9 cellular contexts compared by ENCODE assay signal in the genomic region with DNA sequence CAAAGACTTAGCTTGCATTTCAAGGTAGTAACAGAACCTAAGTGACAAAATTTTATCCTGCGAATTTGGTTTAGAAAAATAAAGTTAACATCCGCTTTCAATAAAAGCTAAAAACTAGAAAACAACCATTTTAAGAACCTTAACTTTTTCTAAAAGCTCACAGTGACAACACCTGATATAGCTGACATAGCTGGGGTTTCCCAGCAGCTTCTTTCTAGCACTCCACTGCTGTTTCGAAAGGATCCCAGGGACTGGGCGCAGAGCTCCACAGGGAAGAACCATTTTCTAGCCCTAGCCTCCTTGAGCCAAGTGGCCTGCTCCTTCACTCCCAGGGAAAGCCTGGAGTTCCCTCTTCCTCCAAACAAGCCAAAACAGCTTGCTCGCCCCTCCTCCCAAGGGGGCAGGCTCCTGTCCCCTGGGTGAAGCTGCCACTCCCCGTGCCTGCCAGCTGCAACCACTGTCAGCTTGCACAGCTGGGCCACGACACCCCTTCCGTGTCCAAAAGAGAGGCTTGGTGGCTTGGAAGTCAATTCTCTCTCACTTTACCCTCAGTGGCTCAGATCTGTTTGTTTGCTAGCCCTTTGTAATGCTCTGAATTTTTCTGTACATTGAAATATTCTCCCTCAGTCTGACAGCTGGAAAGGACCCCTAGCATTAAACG. TPM values are rescaled to one million over a fixed set of nuclear protein-coding genes. Genes with fewer than 3 reads are reported as not detected.
A peak's percentile ranks its signal among the peaks of the same experiment; 100 is the strongest.
DNase-seq lines count a peak whose midpoint lies in the region; ATAC-seq, FAIRE-seq and TF ChIP-seq lines count a peak whose summit lies in the region.
"Had no signal": no experiment of that assay in that cellular context is flagged by ENCODE, and none has a peak within 500 bp of the region (broad histone marks: within the 10 kb centered on the region; RNA-seq: fewer than 3 reads in every experiment).

No MANE protein-coding gene starts in this region.

- no peak overlapping the region for H3K56ac ChIP-seq in H1 (replicated peaks; ENCODE audit: insufficient read length, low read depth, low read length)

- no peaks in the 10 kb centered on the region for H3K9me3 ChIP-seq in DOHH2 (ENCODE audit: control insufficient read depth, insufficient read depth, low read length)
- H3K9me3 ChIP-seq in H1 (ENCODE audit: insufficient read depth in 2 of 2, low read depth in 1 of 2, low read length in 1 of 2): no peaks in the 10 kb centered on the region
- no peaks in the 10 kb centered on the region for H3K9me3 ChIP-seq in neutrophil

- H3K9ac ChIP-seq in H1 (replicated peaks in 1 of 4; ENCODE audit: extremely low read depth in 1 of 4, low read depth in 3 of 4, low read length in 3 of 4): no peak overlapping the region

- no peak overlapping the region for H3K4ac ChIP-seq in H1 (replicated peaks; ENCODE audit: insufficient read length, low read depth, low read length)

- H3F3A ChIP-seq in DOHH2 (ENCODE audit: control insufficient read depth, insufficient read depth): peaks cover 16% of the 10 kb centered on the region

- H3K36me3 ChIP-seq in DOHH2 (ENCODE audit: control insufficient read depth, low read length): peaks cover 27% of the 10 kb centered on the region
- no peaks in the 10 kb centered on the region for H3K36me3 ChIP-seq in H1 (ENCODE audit: control insufficient read depth in 2 of 4, insufficient read depth in 4 of 4, low read length in 3 of 4)
- H3K36me3 ChIP-seq in neutrophil: peaks cover 6% of the 10 kb centered on the region

- no peak overlapping the region for H2BK20ac ChIP-seq in H1 (ENCODE audit: low read length)

- no peak overlapping the region for H3K18ac ChIP-seq in H1 (ENCODE audit: extremely low read depth, low read length)

- no peak for ATAC-seq in GM21737 (IDR thresholded peaks at IDR 0.05; ENCODE audit: unreplicated experiment)

- peaks cover 52% of the 10 kb centered on the region for H4K20me1 ChIP-seq in DOHH2 (ENCODE audit: control insufficient read depth, insufficient read depth, low read depth, low read length)
- peaks cover 0 to 17% of the 10 kb centered on the region in 2 experiments for H4K20me1 ChIP-seq in H1 (replicated peaks in 1 of 2; ENCODE audit: control insufficient read depth in 1 of 2, insufficient read depth in 2 of 2, low read length in 2 of 2)

- FAIRE-seq in H1 (lab: Jason Lieb, UNC): no peak

- H3K4me1 ChIP-seq in DOHH2 (ENCODE audit: control insufficient read depth, low read length) (peaks cover 100% of the 10 kb centered on the region), H1 (replicated peaks in 1 of 4; ENCODE audit: control insufficient read depth in 3 of 4, insufficient read depth in 4 of 4, low read length in 3 of 4) (peaks cover 17 to 43% (median 29%) of the 10 kb centered on the region in 4 experiments), neutrophil (ENCODE audit: control insufficient read depth in 1 of 2, insufficient read depth in 1 of 2, low read depth in 1 of 2, low read length in 1 of 2) (peaks cover 31 to 43% of the 10 kb centered on the region in 2 experiments)

- no peak overlapping the region for H4K8ac ChIP-seq in H1 (ENCODE audit: extremely low read depth, insufficient read depth, low read length)

- no peak for TF ChIP-seq POLR2A in H1 (IDR thresholded peaks at IDR 0.05; ENCODE audit: control extremely low read depth in 1 of 2, low read depth in 2 of 2, low read length in 2 of 2)

- no peak overlapping the region for H3K14ac ChIP-seq in H1 (ENCODE audit: insufficient read length)

- H2BK15ac ChIP-seq in H1 (ENCODE audit: low read length): no peak overlapping the region

- no peak overlapping the region for H2AK5ac ChIP-seq in H1 (ENCODE audit: low read depth, low read length)

- no peak overlapping the region for H4K5ac ChIP-seq in H1 (ENCODE audit: insufficient read length, low read depth, low read length)

- H4K91ac ChIP-seq in H1 (replicated peaks; ENCODE audit: insufficient read length, low read length): no peak overlapping the region

- peaks cover 7% of the 10 kb centered on the region for H3K23me2 ChIP-seq in H1 (ENCODE audit: low read depth, low read length)

- H3K4me3 ChIP-seq in DOHH2 (ENCODE audit: low read length) (peak overlapping the region; percentile 44), H1 (ENCODE audit: extremely low read depth in 1 of 4, insufficient read depth in 2 of 4, low read depth in 3 of 4, low read length in 4 of 4) (no peak overlapping the region), neutrophil (ENCODE audit: low read depth in 1 of 2, low read length in 1 of 2) (no peak overlapping the region)

- H3K79me2 ChIP-seq in DOHH2 (ENCODE audit: control insufficient read depth, low read length) (peaks cover 100% of the 10 kb centered on the region), H1 (ENCODE audit: control insufficient read depth in 1 of 2, insufficient read depth in 2 of 2, low read length in 2 of 2) (no peaks in the 10 kb centered on the region; a peak in 1 of 4 replicates)

- H3K4me2 ChIP-seq in DOHH2 (ENCODE audit: low read length): peak overlapping the region; percentile 67
- H3K4me2 ChIP-seq in H1 (ENCODE audit: insufficient read depth in 1 of 2, low read depth in 2 of 2, low read length in 2 of 2): peak overlapping the region; percentile 76 to 88; a peak in 3 of 4 replicates

- H2BK120ac ChIP-seq in H1 (replicated peaks; ENCODE audit: low read depth, low read length): no peak overlapping the region

- H3K27ac ChIP-seq in DOHH2 (ENCODE audit: low read depth, low read length) (peak overlapping the region; percentile 33), H1 (ENCODE audit: low read depth, low read length) (no peak overlapping the region), neutrophil (peak overlapping the region; percentile 39)

- POLR2A ChIA-PET in H1 (lab: Charles Lee; ENCODE audit: partially characterized antibody): interaction anchor here (0.5 to 1.7 kb wide), 4 partner anchors 9 to 126 kb away, joined by 3 to 5 read pairs (median 4); no protein-coding TSS in a partner anchor

- H3K27me3 ChIP-seq in DOHH2 (ENCODE audit: control insufficient read depth, low read length) (no peaks in the 10 kb centered on the region), H1 (replicated peaks in 1 of 4; ENCODE audit: control insufficient read depth in 3 of 4, extremely low read depth in 1 of 4, insufficient read depth in 3 of 4, low read length in 3 of 4) (peaks cover 0 to 3% (median 0%) of the 10 kb centered on the region in 4 experiments; a peak in 1 of 7 replicates), neutrophil (no peaks in the 10 kb centered on the region)

- H3K79me1 ChIP-seq in H1 (ENCODE audit: low read depth, low read length): peaks cover 2% of the 10 kb centered on the region; the same call in 1 of the 2 replicates

- no peak overlapping the region for H2AFZ ChIP-seq in H1 (ENCODE audit: low read length)

- no peak overlapping the region for H2BK12ac ChIP-seq in H1 (ENCODE audit: low read depth, low read length)

- H3K9me2 ChIP-seq in DOHH2 (replicated peaks; ENCODE audit: control insufficient read depth, low read length): no peaks in the 10 kb centered on the region

- no peak for TF ChIP-seq RAD21 in H1 (IDR thresholded peaks at IDR 0.05 in 1 of 2, conservative IDR thresholded peaks at IDR 0.05 in 1 of 2; ENCODE audit: low read depth in 2 of 2, low read length in 2 of 2)

- H2BK5ac ChIP-seq in H1 (ENCODE audit: low read depth, low read length): no peak overlapping the region

- no peak for TF ChIP-seq EP300 in H1 (IDR thresholded peaks at IDR 0.05; ENCODE audit: borderline replicate concordance in 1 of 2, low read depth in 2 of 2, low read length in 2 of 2)

- CTCF ChIA-PET in H1 (lab: Charles Lee; ENCODE audit: partially characterized antibody): interaction anchor here (0.7 to 2.8 kb wide), 11 partner anchors 13 to 228 kb away, joined by 3 to 16 read pairs (median 3); no protein-coding TSS in a partner anchor

- TF ChIP-seq CTCF in DOHH2 (IDR thresholded peaks at IDR 0.05; ENCODE audit: low read depth, low read length, poor library complexity, severe bottlenecking) (no peak), H1 (IDR thresholded peaks at IDR 0.05; ENCODE audit: control extremely low read depth in 1 of 3, insufficient read depth in 1 of 3, low read depth in 1 of 3, low read length in 3 of 3) (no peak), neutrophil (IDR thresholded peaks at IDR 0.05) (no peak)

- DNase-seq in LHCN-M2 (ENCODE audit: low read depth): peak; percentile 28
- no peak for DNase-seq in H1 (ENCODE audit: low read depth in 1 of 2, low spot score in 2 of 2)
- no peak for DNase-seq in SIG-M5 treated with dmso at 0.1 percent for 504 hours (lab: John Stamatoyannopoulos, UW; ENCODE audit: unreplicated experiment)
- DNase-seq in ureter (ENCODE audit: low spot score): no peak
- no peak for DNase-seq in mesenteric fat pad (ENCODE audit: low spot score)
- DNase-seq: stimulated activated CD4-positive, alpha-beta T cell treated with anti-CD3 and anti-CD28 coated beads, Interleukin-1b, Interleukin-23, amount 100 ng/mL, for 48 hours had no signal

- no peak overlapping the region for H3K23ac ChIP-seq in H1 (ENCODE audit: insufficient read length)

- WGBS in H1 (ENCODE audit: extremely low coverage in 1 of 2, insufficient coverage in 1 of 2, insufficient read length in 1 of 2, insufficient replicate concordance in 2 of 2, low coverage in 1 of 2, low lambda C conversion rate in 2 of 2, missing lambda C conversion rate in 1 of 2), 2 experiments: 80% methylated on average over 9 of the region's 9 CpGs; no CpG with 5 or more reads in 1 of the 2 experiments

TF ChIP-seq in H1, 55 proteins besides CTCF, POLR2A, EP300 and RAD21 (continues in another document):
- TF ChIP-seq NRF1 (IDR thresholded peaks at IDR 0.05; ENCODE audit: low read depth, low read length) (no peak), RBBP5 (IDR thresholded peaks at IDR 0.05; ENCODE audit: borderline replicate concordance, low read depth, low read length) (no peak), FOSL1 (IDR thresholded peaks at IDR 0.05; ENCODE audit: insufficient read depth, low read depth, low read length) (no peak), CREB1 (IDR thresholded peaks at IDR 0.05) (no peak), BCL11A (IDR thresholded peaks at IDR 0.05; ENCODE audit: low read depth in 2 of 2, low read length in 2 of 2) (no peak), POU5F1 (IDR thresholded peaks at IDR 0.05; ENCODE audit: low read depth, low read length) (no peak), MAFK (IDR thresholded peaks at IDR 0.05; ENCODE audit: low read depth, low read length) (no peak), SUZ12 (IDR thresholded peaks at IDR 0.05; ENCODE audit: low read length) (no peak)

RNA-seq across cellular contexts. Expression of gene CYTH1, which starts 59.8 kb away (rescaled TPM):
- total RNA-seq in LHCN-M2 (2014; rRNA removed): 24.9 and 26.1 TPM in 2 replicates
- 15.3 TPM for polyA plus RNA-seq in LHCN-M2 (2012)
- total RNA-seq in H1 (2021; fragmentation: NEBNext Ultra II Directional; extraction: Animal tissue kit (Norgen Biotek cat#: 25700)): 14.7 and 14.8 TPM in 2 replicates
- polyA plus RNA-seq in H1 (2011; rRNA removed): 12.8 and 13.8 TPM in 2 replicates
- polyA plus RNA-seq in H1 (2011; cell fraction: cytosol; rRNA removed): 14.2 TPM
- polyA plus RNA-seq in H1 (2011; cell fraction: nucleus; rRNA removed): 40.9 TPM
- 10.4 to 15.6 TPM (median 10.9 TPM) in 4 replicates for polyA plus RNA-seq in H1 (2012, experiment 1 of 2)
- polyA plus RNA-seq in H1 (2012, experiment 2 of 2): 4.7 TPM
- polyA plus RNA-seq in H1 (2013, experiment 1 of 2): 9.9 TPM
- 9.8 TPM for polyA plus RNA-seq in H1 (2013, experiment 2 of 2)
- polyA minus RNA-seq in H1 (2011; rRNA and poly(A)+ RNA removed): 16.3 and 17.5 TPM in 2 replicates
- polyA minus RNA-seq in H1 (2011; cell fraction: cytosol; rRNA and poly(A)+ RNA removed): 12.4 TPM
- polyA minus RNA-seq in H1 (2011; cell fraction: nucleus; rRNA and poly(A)+ RNA removed): 20.9 TPM
- 55.6 TPM for total RNA-seq in ureter
- total RNA-seq in mesenteric fat pad: 54.9 TPM
